Comparison of ENCODE assay signal across 8 cellular contexts in genomic region chr11:22703040-22703439, GRCh38.
DNase-seq lines count a peak whose midpoint lies in the region; ATAC-seq lines count a peak whose summit lies in the region.

No MANE protein-coding gene starts in this region.

- DNase-seq in DMS53 (lab: John Stamatoyannopoulos, UW) (peak; percentile 94), RKO (ENCODE audit: low spot score) (peak; percentile 80), fibroblast of the conjunctiva (ENCODE audit: low read depth) (peak; percentile 48), skeletal muscle cell (ENCODE audit: low read depth) (peak; percentile 78)
- no peak for DNase-seq in activated naive CD4-positive, alpha-beta T cell (lab: John Stamatoyannopoulos, UW)

- H3K4me3 ChIP-seq in skeletal muscle cell (ENCODE audit: low read depth, low read length) = no peak overlapping the region

- ATAC-seq in HG02885 (IDR thresholded peaks at IDR 0.05; ENCODE audit: poor library complexity, unreplicated experiment) (peak; percentile 77), HG02973 (IDR thresholded peaks at IDR 0.05; ENCODE audit: unreplicated experiment) (no peak), HG03135 (IDR thresholded peaks at IDR 0.05; ENCODE audit: unreplicated experiment) (no peak)

Comparison
In these comparisons a context has a peak if more than half of its experiments do, and no peak if none do; other contexts are left out.
1. DNase-seq: peak in DMS53 (single experiment), RKO (single experiment), fibroblast of the conjunctiva (single experiment) and skeletal muscle cell (single experiment); none in activated naive CD4-positive, alpha-beta T cell (0 of 4).